ENCODE assay signal across 17 cellular contexts in genomic region chr12:92974759-92975158, GRCh38. TPM values are rescaled to one million over a fixed set of nuclear protein-coding genes. Genes with fewer than 3 reads are reported as not detected.
DNase-seq lines count a peak whose midpoint lies in the region; ATAC-seq, FAIRE-seq and TF ChIP-seq lines count a peak whose summit lies in the region.
"Had no signal": no experiment of that assay in that cellular context is flagged by ENCODE, and none has a peak within 500 bp of the region (broad histone marks: within the 10 kb centered on the region; RNA-seq: fewer than 3 reads in every experiment).

No MANE protein-coding gene starts in this region.

- H2BK15ac ChIP-seq in IMR-90 (ENCODE audit: low read depth, low read length): peak overlapping the region; percentile 63; the same call in 1 of the 3 replicates

- in situ Hi-C loops in IMR-90 (cut with MboI; ENCODE audit: low sequenced_read_pairs) (loop anchor here (25.0 kb wide), 1 partner anchor 1138 kb away; no protein-coding TSS in a partner anchor), K562 (cut with MboI) (loop anchor here (25.0 kb wide), 1 partner anchor 438 kb away; no protein-coding TSS in a partner anchor)

- H3K4me2 ChIP-seq in IMR-90 (ENCODE audit: low read depth, low read length): no peak overlapping the region
- no peak overlapping the region for H3K4me2 ChIP-seq in K562 (ENCODE audit: insufficient read depth, low read length)

- H3K14ac ChIP-seq in IMR-90 (replicated peaks; ENCODE audit: low read depth, low read length): no peak overlapping the region

- H3K9me3 ChIP-seq in HEK293 (ENCODE audit: control insufficient read depth, insufficient read depth, low read depth, low read length): no peaks in the 10 kb centered on the region; the same call in 1 of the 2 replicates
- peaks cover 8% of the 10 kb centered on the region; the same call in 1 of the 2 replicates for H3K9me3 ChIP-seq in IMR-90 (ENCODE audit: control insufficient read depth, insufficient read depth, low read length)
- no peaks in the 10 kb centered on the region for H3K9me3 ChIP-seq in K562 (replicated peaks; ENCODE audit: control insufficient read depth, insufficient read depth, low read depth, low read length)

- H3K27ac Mint-ChIP-seq in stimulated activated memory B cell treated with anti-CD40 and anti-IgM and Interleukin-4, amounts not matched to agents 10 μg/mL and 1 μg/mL and 100 μg/mL, for 72 hours: peak overlapping the region; percentile 70
- H3K27ac Mint-ChIP-seq: B cell; CD8-positive, alpha-beta T cell had no signal

- H3K4me1 ChIP-seq in HEK293 (ENCODE audit: control insufficient read depth, insufficient read depth, low read length) (no peaks in the 10 kb centered on the region), IMR-90 (ENCODE audit: control insufficient read depth, insufficient read depth, low read length) (peaks cover 8% of the 10 kb centered on the region), K562 (replicated peaks in 1 of 2; ENCODE audit: control insufficient read depth in 2 of 2, insufficient read depth in 2 of 2, low read length in 2 of 2) (no peaks in the 10 kb centered on the region)

- no peaks in the 10 kb centered on the region for H3K79me1 ChIP-seq in IMR-90 (ENCODE audit: low read depth in 1 of 2, low read length in 2 of 2)

- H3K4me1 Mint-ChIP-seq in stimulated activated memory B cell treated with anti-CD40 and anti-IgM and Interleukin-4, amounts not matched to agents 10 μg/mL and 1 μg/mL and 100 μg/mL, for 72 hours: peaks cover 52% of the 10 kb centered on the region

- H4K8ac ChIP-seq in IMR-90 (ENCODE audit: low read depth in 2 of 2, low read length in 2 of 2): no peak overlapping the region

- H3K27ac ChIP-seq in HEK293 (ENCODE audit: extremely low read depth, low read depth, low read length) (no peak overlapping the region), IMR-90 (ENCODE audit: insufficient read depth, low read length) (no peak overlapping the region), K562 (ENCODE audit: extremely low read depth, low read depth, low read length) (no peak overlapping the region)

- TF ChIP-seq POLR2A in IMR-90 (IDR thresholded peaks at IDR 0.05; ENCODE audit: low read depth, low read length): no peak
- no peak for TF ChIP-seq POLR2A in K562 (conservative IDR thresholded peaks at IDR 0.05)

- no peak overlapping the region for H2AK9ac ChIP-seq in IMR-90 (replicated peaks; ENCODE audit: low read depth, low read length, poor library complexity)

- H3K4me3 Mint-ChIP-seq in stimulated activated memory B cell treated with anti-CD40 and anti-IgM and Interleukin-4, amounts not matched to agents 10 μg/mL and 1 μg/mL and 100 μg/mL, for 72 hours: no peak overlapping the region
- H3K4me3 Mint-ChIP-seq: B cell; CD8-positive, alpha-beta T cell had no signal

- POLR2A ChIA-PET in HEK293 (lab: Yijun Ruan, JAX): no interaction called here
- POLR2A ChIA-PET in IMR-90 (lab: Charles Lee; ENCODE audit: unreplicated experiment): no interaction called here
- POLR2A ChIA-PET in K562 (lab: Yijun Ruan, JAX): no interaction called here

- TF ChIP-seq RAD21 in IMR-90 (IDR thresholded peaks at IDR 0.05; ENCODE audit: low read length): no peak
- TF ChIP-seq RAD21 in K562 (CRISPR knock-in tag; conservative IDR thresholded peaks at IDR 0.05 in 1 of 2, IDR thresholded peaks at IDR 0.05 in 1 of 2): no peak

- H3K9me1 ChIP-seq in IMR-90 (ENCODE audit: insufficient read depth, low read length) (peaks cover 6% of the 10 kb centered on the region; the same call in 1 of the 2 replicates), K562 (ENCODE audit: control insufficient read depth, insufficient read depth, low read length) (no peaks in the 10 kb centered on the region)

- H3K4me3 ChIP-seq in HEK293 (ENCODE audit: low read depth, low read length) (no peak overlapping the region), IMR-90 (ENCODE audit: insufficient read depth, low read depth, low read length) (no peak overlapping the region), K562 (no peak overlapping the region)
- H3K4me3 ChIP-seq: BLaER1 treated with 17β-estradiol and CSF1 and Interleukin-3, amounts not matched to agents 10 nM and 100 nM; GM23248; HAP-1 had no signal

- H3K36me3 Mint-ChIP-seq in stimulated activated memory B cell treated with anti-CD40 and anti-IgM and Interleukin-4, amounts not matched to agents 10 μg/mL and 1 μg/mL and 100 μg/mL, for 72 hours: peaks cover 21% of the 10 kb centered on the region
- H3K36me3 Mint-ChIP-seq: CD8-positive, alpha-beta T cell had no signal

- H2BK5ac ChIP-seq in IMR-90 (ENCODE audit: low read depth, low read length, poor library complexity, severe bottlenecking): peak overlapping the region; percentile 89

- TF ChIP-seq CTCF in HEK293 (tag by site-specific recombination; IDR thresholded peaks at IDR 0.05) (no peak), IMR-90 (conservative IDR thresholded peaks at IDR 0.05; ENCODE audit: low read depth, low read length) (no peak), K562 (IDR thresholded peaks at IDR 0.05 in 2 of 3, conservative IDR thresholded peaks at IDR 0.05 in 1 of 3; ENCODE audit: insufficient read depth in 2 of 3, low read depth in 1 of 3, low read length in 3 of 3) (no peak)

- BruUV-seq in IMR-90 (replicated peaks; lab: Mats Ljungman, UMichigan) (no TSS peak), K562 (replicated peaks; lab: Mats Ljungman, UMichigan) (no TSS peak)

- CTCF ChIA-PET in HEK293 (lab: Yijun Ruan, JAX) (interaction anchor here (0.8 to 1.4 kb wide), 4 partner anchors 9 to 123 kb away, joined by 3 to 5 read pairs (median 4); no protein-coding TSS in a partner anchor), IMR-90 (lab: Yijun Ruan, JAX) (interaction anchor here (0.6 kb wide), 1 partner anchor 353 kb away, joined by 3 read pairs; no protein-coding TSS in a partner anchor), K562 (lab: Yijun Ruan, JAX; ENCODE audit: low intra/inter-chr PET ratio) (no interaction called here)

- dilution Hi-C loops in IMR-90 (cut with HindIII; ENCODE audit: low sequenced_read_pairs, unreplicated experiment): loop anchor here (25.0 kb wide), 1 partner anchor 413 kb away; the partner anchor contains the start of gene NUDT4

- H3K36me3 ChIP-seq in HEK293 (ENCODE audit: control insufficient read depth in 2 of 2, insufficient read depth in 1 of 2, low read length in 2 of 2) (no peaks in the 10 kb centered on the region), IMR-90 (ENCODE audit: control insufficient read depth, insufficient read depth, low read length) (no peaks in the 10 kb centered on the region), K562 (ENCODE audit: control insufficient read depth, insufficient read depth, low read length) (no peaks in the 10 kb centered on the region)
- H3K36me3 ChIP-seq: HAP-1 had no signal

- no peak for ATAC-seq in IMR-90 (ENCODE audit: low read depth)
- no peak for ATAC-seq in K562
- no peak for ATAC-seq in stimulated activated memory B cell treated with anti-CD40 and anti-IgM and Interleukin-4, amounts not matched to agents 10 μg/mL and 1 μg/mL and 100 μg/mL, for 72 hours
- ATAC-seq in GM18520 (IDR thresholded peaks at IDR 0.05; ENCODE audit: unreplicated experiment): no peak
- no peak for ATAC-seq in HG02798 (IDR thresholded peaks at IDR 0.05; ENCODE audit: poor library complexity, unreplicated experiment)
- ATAC-seq: CD8-positive, alpha-beta T cell had no signal

- H2BK120ac ChIP-seq in IMR-90 (ENCODE audit: low read depth, low read length): peak overlapping the region; percentile 84; the same call in 1 of the 2 replicates

- no peaks in the 10 kb centered on the region for H4K20me1 ChIP-seq in IMR-90 (ENCODE audit: insufficient read depth, low read length)
- H4K20me1 ChIP-seq in K562 (replicated peaks; ENCODE audit: control insufficient read depth, insufficient read depth, low read length): no peaks in the 10 kb centered on the region
- H4K20me1 ChIP-seq: BLaER1 treated with 17β-estradiol and CSF1 and Interleukin-3, amounts not matched to agents 10 nM and 100 nM had no signal

- no peak overlapping the region for H4K5ac ChIP-seq in IMR-90 (ENCODE audit: low read depth, low read length)

- H3K4ac ChIP-seq in IMR-90 (ENCODE audit: low read depth, low read length): peak overlapping the region; percentile 17; the same call in 1 of the 2 replicates

- no peaks in the 10 kb centered on the region for H3K27me3 Mint-ChIP-seq in stimulated activated memory B cell treated with anti-CD40 and anti-IgM and Interleukin-4, amounts not matched to agents 10 μg/mL and 1 μg/mL and 100 μg/mL, for 72 hours
- H3K27me3 Mint-ChIP-seq: B cell had no signal

- WGBS in IMR-90 (ENCODE audit: extremely low coverage in 2 of 2, insufficient read length in 1 of 2), 2 experiments: no CpG with 5 or more reads among the region's 1 CpG
- 18% methylated on average over 1 of the region's 1 CpG for WGBS in K562 (ENCODE audit: insufficient coverage, low coverage, missing lambda C conversion rate)

- H3K9ac ChIP-seq in IMR-90 (ENCODE audit: low read depth, low read length): no peak overlapping the region
- H3K9ac ChIP-seq in K562 (ENCODE audit: insufficient read depth in 1 of 2, low read depth in 2 of 2, low read length in 2 of 2): no peak overlapping the region
- H3K9ac ChIP-seq: BLaER1 treated with 17β-estradiol and CSF1 and Interleukin-3, amounts not matched to agents 10 nM and 100 nM; GM23248 had no signal

- intact Hi-C loops in IMR-90 (cut with micrococcal nuclease): loop anchor here (5.0 kb wide), 1 partner anchor 47 kb away; the partner anchor contains the start of gene EEA1
- intact Hi-C loops in K562 (cut with micrococcal nuclease): no loop called here

- FAIRE-seq in K562 (lab: Jason Lieb, UNC): no peak
- FAIRE-seq: GM19239, HTR-8/SVneo had no signal

- no peaks in the 10 kb centered on the region for H3K79me2 ChIP-seq in K562 (ENCODE audit: control insufficient read depth, insufficient read depth, low read length)

- H3K27me3 ChIP-seq in IMR-90 (ENCODE audit: control insufficient read depth, insufficient read depth, low read length) (no peaks in the 10 kb centered on the region), K562 (ENCODE audit: control insufficient read depth in 2 of 2, insufficient read depth in 2 of 2, low read length in 2 of 2) (no peaks in the 10 kb centered on the region)
- H3K27me3 ChIP-seq: BLaER1 treated with 17β-estradiol and CSF1 and Interleukin-3, amounts not matched to agents 10 nM and 100 nM had no signal

- TF ChIP-seq EP300 in K562 (IDR thresholded peaks at IDR 0.05; ENCODE audit: low read length): no peak

- H2AFZ ChIP-seq in IMR-90 (replicated peaks; ENCODE audit: low read length, poor library complexity) (no peak overlapping the region), K562 (ENCODE audit: low read depth, low read length) (no peak overlapping the region)
- H2AFZ ChIP-seq: GM23248 had no signal

- H4K91ac ChIP-seq in IMR-90 (ENCODE audit: insufficient read depth, low read depth, low read length): no peak overlapping the region

- no peak for DNase-seq in IMR-90
- DNase-seq in K562 (ENCODE audit: extremely low read depth in 1 of 4, low spot score in 3 of 4): no peak
- no peak for DNase-seq in glomerular visceral epithelial cell (ENCODE audit: extremely low spot score)
- DNase-seq: Calu3; CD8-positive, alpha-beta T cell; DMS79 treated with DMSO at 0.1 percent for 48 hours; GF-D8; GM23248 had no signal

- 0 out of 2 replicates have a peak overlapping the region, but pooled peaks have one; percentile 88 for H3K18ac ChIP-seq in IMR-90 (ENCODE audit: low read depth, low read length)

- peak overlapping the region; percentile 34; the same call in 1 of the 2 replicates for H2AK5ac ChIP-seq in IMR-90 (ENCODE audit: low read depth, low read length)

- no peaks in the 10 kb centered on the region for H3K9me3 Mint-ChIP-seq in stimulated activated memory B cell treated with anti-CD40 and anti-IgM and Interleukin-4, amounts not matched to agents 10 μg/mL and 1 μg/mL and 100 μg/mL, for 72 hours

- no peak overlapping the region for H3K56ac ChIP-seq in IMR-90 (ENCODE audit: extremely low read depth, insufficient read depth, low read length)

- H2BK20ac ChIP-seq in IMR-90 (ENCODE audit: low read depth, low read length): peak overlapping the region; percentile 82; the same call in 1 of the 2 replicates

- no peak overlapping the region for H3K23ac ChIP-seq in IMR-90 (ENCODE audit: low read depth, low read length)

RNA-seq across cellular contexts. Expression of gene EEA1, which starts 45.7 kb away (rescaled TPM):
- 12.5 and 23.9 TPM in 2 replicates for total RNA-seq in IMR-90 (2012; rRNA removed)
- 4.6 and 4.8 TPM in 2 replicates for polyA plus RNA-seq in IMR-90 (2012; rRNA removed)
- polyA plus RNA-seq in IMR-90 (2012; cell fraction: cytosol; rRNA removed): 0.26 and 0.33 TPM in 2 replicates
- polyA plus RNA-seq in IMR-90 (2012; cell fraction: nucleus; rRNA removed; ENCODE audit: low replicate concordance): 0.34 and 3.3 TPM in 2 replicates
- total RNA-seq in K562 (2011; cell fraction: chromatin; rRNA removed; ENCODE audit: low replicate concordance): 2.8 and 26.6 TPM in 2 replicates
- 1.8 and 2.2 TPM in 2 replicates for total RNA-seq in K562 (2011; cell fraction: nucleolus; rRNA removed)
- 5.1 and 6.6 TPM in 2 replicates for total RNA-seq in K562 (2011; cell fraction: nucleoplasm; rRNA removed)
- 5.7 and 7.5 TPM in 2 replicates for total RNA-seq in K562 (2014; rRNA removed)
- total RNA-seq in K562 (2014; rRNA removed; fragmentation: Illumina TruSeq; extraction: Trizol): 13.2 and 16.8 TPM in 2 replicates
- total RNA-seq in K562 (2015; rRNA removed; fragmentation: Illumina TruSeq; extraction: Trizol): 17.1 and 17.3 TPM in 2 replicates
- total RNA-seq in K562 (2021): 16.5 and 18.0 TPM in 2 replicates
- polyA plus RNA-seq in K562 (2011; rRNA removed): 4.4 and 5.4 TPM in 2 replicates
- polyA plus RNA-seq in K562 (2011; cell fraction: cytosol; rRNA removed): 0.45 and 1.1 TPM in 2 replicates
- 3.9 and 4.0 TPM in 2 replicates for polyA plus RNA-seq in K562 (2011; cell fraction: nucleus; rRNA removed)
- polyA plus RNA-seq in K562 (2012): 6.1 TPM in 2 replicates
- 8.1 and 12.5 TPM in 2 replicates for polyA plus RNA-seq in K562 (2014; fragmentation: Illumina TruSeq; extraction: Trizol)
- polyA plus RNA-seq in K562 (2014; fragmentation: Nextera tagmentation; extraction: Ambion mirVana): 1 to 10 TPM; 3.5 to 4.8 TPM
- 4.0 and 5.5 TPM in 2 replicates for polyA plus RNA-seq in K562 (2014; rRNA removed)
- polyA minus RNA-seq in K562 (2011; rRNA and poly(A)+ RNA removed): 29.0 and 36.6 TPM in 2 replicates
- 15.2 and 15.7 TPM in 2 replicates for polyA minus RNA-seq in K562 (2011; cell fraction: cytosol; rRNA and poly(A)+ RNA removed)
- 5.8 and 14.8 TPM in 2 replicates for polyA minus RNA-seq in K562 (2011; cell fraction: nucleus; rRNA and poly(A)+ RNA removed)

Comparison
In these comparisons a context has a peak if more than half of its experiments do, and no peak if none do; other contexts are left out.
1. Of the 44 proteins assayed by ChIP-seq in both K562 and HEK293: peak only in K562: none; only in HEK293: SETDB1; in both: none; in neither: 43.